In the genomic region with DNA sequence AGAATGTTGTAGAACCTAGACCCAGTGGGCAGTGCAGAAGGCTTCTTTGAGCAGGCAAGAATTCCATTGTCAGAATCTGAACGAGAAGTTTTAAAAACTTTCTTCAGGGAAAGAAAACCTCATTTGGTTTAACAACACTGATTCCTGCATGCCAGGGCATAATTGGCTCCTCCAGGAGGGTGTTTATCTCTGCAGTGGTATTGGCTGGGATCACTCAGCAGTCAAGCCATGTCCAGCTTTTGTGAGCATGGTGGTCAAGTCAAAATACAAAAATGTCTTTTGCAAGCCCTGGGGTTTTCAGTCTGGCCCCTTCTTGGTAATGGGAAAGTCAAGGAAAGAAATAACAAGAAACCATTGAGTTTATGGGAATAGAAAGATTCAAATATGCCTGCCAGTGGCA, we compare ENCODE assay signal across 20 cellular contexts. TPM values are rescaled to one million over a fixed set of nuclear protein-coding genes. Genes with fewer than 3 reads are reported as not detected.
DNase-seq lines count a peak whose midpoint lies in the region; ATAC-seq and TF ChIP-seq lines count a peak whose summit lies in the region.
"Had no signal": no experiment of that assay in that cellular context is flagged by ENCODE, and none has a peak within 500 bp of the region (broad histone marks: within the 10 kb centered on the region; RNA-seq: fewer than 3 reads in every experiment).

No MANE protein-coding gene starts in this region.

- WGBS in heart left ventricle, 4 donors: 28 to 50% (median 37%) methylated on average over 1 of the region's 1 CpG

- H3K4me1 ChIP-seq in heart left ventricle: peaks cover 0 to 91% (median 20%) of the 10 kb centered on the region in 12 donors

- H3K27me3 ChIP-seq in heart left ventricle: no peaks in the 10 kb centered on the region
- H3K27me3 ChIP-seq: BLaER1 had no signal

- H3K27ac ChIP-seq in heart left ventricle (peak overlapping the region in 11 of 12 donors; percentile 1 to 91 (median 64)), coronary artery (no peak overlapping the region)
- H3K27ac ChIP-seq: BLaER1 had no signal

- H3K4me1 Mint-ChIP-seq in neural crest cell: peaks cover 6% of the 10 kb centered on the region
- no peaks in the 10 kb centered on the region for H3K4me1 Mint-ChIP-seq in natural killer cell

- H3K9me3 Mint-ChIP-seq in neural crest cell: no peaks in the 10 kb centered on the region
- no peaks in the 10 kb centered on the region for H3K9me3 Mint-ChIP-seq in natural killer cell
- H3K9me3 Mint-ChIP-seq: CD8-positive, alpha-beta T cell; H9 had no signal

- no peaks in the 10 kb centered on the region for H3K9me3 ChIP-seq in heart left ventricle
- H3K9me3 ChIP-seq: BLaER1 had no signal

- ATAC-seq in heart left ventricle: no peak
- ATAC-seq in left cardiac atrium: no peak
- ATAC-seq in natural killer cell: no peak
- ATAC-seq: CD8-positive, alpha-beta T cell; GM12878 had no signal

- H3K4me3 ChIP-seq in heart left ventricle (no peak overlapping the region), coronary artery (no peak overlapping the region)
- H3K4me3 ChIP-seq: BLaER1, GM12878 had no signal

- H3K4me3 Mint-ChIP-seq in neural crest cell (no peak overlapping the region), natural killer cell (no peak overlapping the region)
- H3K4me3 Mint-ChIP-seq: CD8-positive, alpha-beta T cell; H9 had no signal

- no peak for TF ChIP-seq POLR2A in heart left ventricle (IDR thresholded peaks at IDR 0.05)

- H3K36me3 ChIP-seq in heart left ventricle: no peaks in the 10 kb centered on the region
- H3K36me3 ChIP-seq: BLaER1 had no signal

- H3K36me3 Mint-ChIP-seq in neural crest cell (ENCODE audit: low read depth) (peaks cover 2% of the 10 kb centered on the region), natural killer cell (no peaks in the 10 kb centered on the region)
- H3K36me3 Mint-ChIP-seq: CD8-positive, alpha-beta T cell had no signal

- DNase-seq in heart left ventricle (no peak), left cardiac atrium (no peak), D341Med (ENCODE audit: low spot score) (peak; percentile 15), coronary artery (ENCODE audit: low spot score) (peak; percentile 12), neural crest cell (ENCODE audit: low read depth, low spot score) (no peak), Kasumi-1 (lab: John Stamatoyannopoulos, UW) (no peak), C1 segment of cervical spinal cord (lab: John Stamatoyannopoulos, UW) (no peak), natural killer cell (no peak)
- DNase-seq: 8988T; Calu3; CD8-positive, alpha-beta T cell; DMS 273 treated with DMSO at 0.1 percent for 48 hours; DMS53; DND-41; EL; GOT3 had no signal

- no peaks in the 10 kb centered on the region for H3K27me3 Mint-ChIP-seq in neural crest cell (ENCODE audit: low read depth)
- peaks cover 25 to 39% of the 10 kb centered on the region in 2 donors for H3K27me3 Mint-ChIP-seq in natural killer cell (ENCODE audit: low read depth in 2 of 2)

- intact Hi-C loops in heart left ventricle (cut with DNase I) (loop anchor here in 1 of 10 donors (10.0 kb wide), 1 partner anchor 139 kb away; no protein-coding TSS in a partner anchor), left cardiac atrium (cut with DNase I) (no loop called here), natural killer cell (cut with micrococcal nuclease) (no loop called here)

- no peak for TF ChIP-seq CTCF in heart left ventricle (IDR thresholded peaks at IDR 0.05)
- no peak for TF ChIP-seq CTCF in coronary artery (IDR thresholded peaks at IDR 0.05)
- no peak for TF ChIP-seq CTCF in neural crest cell (conservative IDR thresholded peaks at IDR 0.05)
- no peak for TF ChIP-seq CTCF in natural killer cell (IDR thresholded peaks at IDR 0.05)

- H3K27ac Mint-ChIP-seq in neural crest cell (ENCODE audit: unreplicated experiment) (peak overlapping the region; percentile 10), natural killer cell (no peak overlapping the region)
- H3K27ac Mint-ChIP-seq: CD8-positive, alpha-beta T cell; H9 had no signal

RNA-seq across cellular contexts. Expression of gene FHOD3, which starts 28.3 kb away (rescaled TPM):
- 100 to 1,000 TPM; 118 to 532 (median 285) TPM for total RNA-seq in heart left ventricle
- 100 to 1,000 TPM; 109 to 204 TPM for polyA plus RNA-seq in heart left ventricle
- total RNA-seq in left cardiac atrium: 100 to 1,000 TPM; 117 to 119 TPM
- total RNA-seq in neural crest cell: 28.6 and 29.0 TPM in 2 replicates
- not detected for total RNA-seq in natural killer cell
- total RNA-seq: CD8-positive, alpha-beta T cell; HT-29 had no signal

Comparison
In these comparisons a context has a peak if more than half of its experiments do, and no peak if none do; other contexts are left out.
1. DNase-seq: peak in D341Med (single experiment) and coronary artery (single experiment); none in heart left ventricle (0 of 5), left cardiac atrium (single experiment), neural crest cell (single experiment), Kasumi-1 (0 of 2), C1 segment of cervical spinal cord (0 of 14) and natural killer cell (single experiment).
2. H3K27ac ChIP-seq: peak in heart left ventricle (11 of 12); none in coronary artery (0 of 2).
3. RNA of gene FHOD3, which starts 28.3 kb away (total RNA-seq): 118 to 532 TPM in heart left ventricle, 117 to 119 TPM in left cardiac atrium and 28.6 to 29.0 TPM in neural crest cell; not detected in natural killer cell; every median in the first group is over 10 times any median in the second.